Comparison of ENCODE assay signal across 21 cellular contexts in the genomic region with DNA sequence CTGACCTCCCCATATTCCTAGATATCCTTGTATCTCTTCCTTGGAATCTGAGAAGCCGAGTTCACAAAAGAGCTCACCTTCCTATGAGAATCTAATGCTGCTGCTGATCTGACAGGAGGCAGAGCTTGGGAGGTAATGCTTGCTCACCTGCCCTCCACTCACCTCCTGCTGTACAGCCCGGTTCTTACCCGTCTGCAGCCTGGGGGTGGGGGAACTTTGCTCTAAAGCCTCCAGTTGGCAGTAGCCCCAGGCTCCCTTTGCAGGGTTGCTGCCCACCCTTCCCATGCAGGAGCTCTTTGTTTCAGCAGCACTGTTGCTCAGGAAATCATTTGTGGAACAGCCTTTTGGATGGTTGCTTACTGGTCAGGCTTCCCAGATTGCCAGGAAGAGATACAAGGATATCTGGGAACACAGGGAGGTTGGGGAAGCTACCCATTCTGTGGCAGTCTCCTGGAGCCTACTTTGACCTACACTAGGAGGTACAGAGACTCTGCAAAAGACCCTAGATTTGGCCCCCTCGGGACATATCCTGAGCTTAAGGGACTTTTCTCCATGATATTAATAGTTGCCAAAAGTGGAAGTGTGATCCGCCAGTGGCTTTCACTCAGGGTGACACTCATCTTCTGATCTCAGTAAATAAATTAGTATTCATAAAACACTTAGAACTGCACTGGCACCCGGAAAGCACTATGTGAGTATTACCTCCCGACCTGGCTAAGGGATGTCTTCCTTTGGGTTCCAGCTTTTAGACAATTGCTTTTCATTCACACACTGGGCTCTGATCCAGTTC.
DNase-seq lines count a peak whose midpoint lies in the region; ATAC-seq and TF ChIP-seq lines count a peak whose summit lies in the region.
"Had no signal": no experiment of that assay in that cellular context is flagged by ENCODE, and none has a peak within 500 bp of the region (broad histone marks: within the 10 kb centered on the region; RNA-seq: fewer than 3 reads in every experiment).

No MANE protein-coding gene starts in this region.

- no peaks in the 10 kb centered on the region for H3K36me3 ChIP-seq in CD4-positive, alpha-beta memory T cell (ENCODE audit: insufficient read depth, low read length)
- H3K36me3 ChIP-seq: SJSA1 had no signal

- H3K4me1 Mint-ChIP-seq in WTC11: 0 out of 2 replicates have a peak, but pooled peaks cover 5% of the 10 kb centered on the region
- no peaks in the 10 kb centered on the region for H3K4me1 Mint-ChIP-seq in CD4-positive, alpha-beta memory T cell
- H3K4me1 Mint-ChIP-seq: activated naive CD8-positive, alpha-beta T cell treated with anti-CD3 and anti-CD28 coated beads, Interleukin-2, amount 10 ng/mL, durations not matched to agents 7 days and 5 days; naive thymus-derived CD8-positive, alpha-beta T cell had no signal

- in situ Hi-C loops in GM13976 (cut with MboI; ENCODE audit: low sequenced_read_pairs, unreplicated experiment): no loop called here

- intact Hi-C loops in CD4-positive, alpha-beta memory T cell (cut with micrococcal nuclease): no loop called here

- no peaks in the 10 kb centered on the region for H3K9me3 ChIP-seq in CD4-positive, alpha-beta memory T cell (ENCODE audit: control insufficient read depth in 1 of 2, low read length in 2 of 2)
- H3K9me3 ChIP-seq: body of pancreas, SJSA1 had no signal

- no peaks in the 10 kb centered on the region for H3K27me3 Mint-ChIP-seq in WTC11 (ENCODE audit: low read depth)
- H3K27me3 Mint-ChIP-seq in CD4-positive, alpha-beta memory T cell: no peaks in the 10 kb centered on the region

- H3K4me3 ChIP-seq in CD4-positive, alpha-beta memory T cell (ENCODE audit: low read length in 2 of 2): no peak overlapping the region
- H3K4me3 ChIP-seq: body of pancreas, hepatocyte, SJSA1, skin epidermis had no signal

- peak; percentile 69 for ATAC-seq in GM19438 (IDR thresholded peaks at IDR 0.05; ENCODE audit: low read depth, unreplicated experiment)
- ATAC-seq in HG02884 (IDR thresholded peaks at IDR 0.05; ENCODE audit: unreplicated experiment): peak; percentile 57
- ATAC-seq in WTC11: no peak; the same call in none of the 2 replicates
- ATAC-seq: body of pancreas; naive thymus-derived CD8-positive, alpha-beta T cell had no signal

- H3K9me3 Mint-ChIP-seq in WTC11: no peaks in the 10 kb centered on the region
- H3K9me3 Mint-ChIP-seq in CD4-positive, alpha-beta memory T cell: peaks cover 0 to 6% (median 0%) of the 10 kb centered on the region in 8 donors
- H3K9me3 Mint-ChIP-seq: activated naive CD8-positive, alpha-beta T cell treated with anti-CD3 and anti-CD28 coated beads, Interleukin-2, amount 10 ng/mL, durations not matched to agents 7 days and 5 days; T-helper 2 cell treated with Interferon-gamma antibody and Interleukin-4, amounts not matched to agents 5 μg/mL and 100 μg/mL, for 36 hours had no signal

- H3K4me1 ChIP-seq in CD4-positive, alpha-beta memory T cell (ENCODE audit: insufficient read depth, low read length): no peaks in the 10 kb centered on the region
- H3K4me1 ChIP-seq: body of pancreas, SJSA1 had no signal

- no peak overlapping the region for H3K27ac ChIP-seq in CD4-positive, alpha-beta memory T cell (ENCODE audit: low read depth, low read length)
- H3K27ac ChIP-seq: body of pancreas, hepatocyte, SJSA1, skin epidermis had no signal

- DNase-seq in GM13976 (ENCODE audit: low spot score) (peak; percentile 38), WTC11 (ENCODE audit: low spot score) (peak; percentile 24), nucleus accumbens (lab: John Stamatoyannopoulos, UW) (no peak), HPDE6-E6E7 (ENCODE audit: extremely low spot score) (no peak)
- no peak for DNase-seq in activated naive CD4-positive, alpha-beta T cell treated with anti-CD3 and anti-CD28 coated beads, Interleukin-2, amount 50 U/mL, for 16 hours
- DNase-seq in CD4-positive, alpha-beta memory T cell: no peak
- DNase-seq: activated naive CD8-positive, alpha-beta T cell treated with anti-CD3 and anti-CD28 coated beads, Interleukin-2, amount 10 ng/mL, durations not matched to agents 7 days and 5 days; body of pancreas; CD8-positive, alpha-beta memory T cell; KG1; naive thymus-derived CD8-positive, alpha-beta T cell; NCI-H2081; NCI-H748 treated with DMSO at 0.1 percent for 48 hours; posterior cingulate gyrus; stimulated activated CD4-positive, alpha-beta T cell treated with anti-CD3 and anti-CD28 coated beads, Interleukin-4, amount 100 ng/mL, for 1 hour had no signal

- no peak overlapping the region for H3K4me3 Mint-ChIP-seq in WTC11
- no peak overlapping the region for H3K4me3 Mint-ChIP-seq in CD4-positive, alpha-beta memory T cell
- H3K4me3 Mint-ChIP-seq: activated naive CD8-positive, alpha-beta T cell treated with anti-CD3 and anti-CD28 coated beads, Interleukin-2, amount 10 ng/mL, durations not matched to agents 7 days and 5 days; CD8-positive, alpha-beta memory T cell; naive thymus-derived CD8-positive, alpha-beta T cell; T-helper 2 cell treated with Interferon-gamma antibody and Interleukin-4, amounts not matched to agents 5 μg/mL and 100 μg/mL, for 36 hours had no signal

- H3K27me3 ChIP-seq in CD4-positive, alpha-beta memory T cell (ENCODE audit: insufficient read depth, low read length): no peaks in the 10 kb centered on the region
- H3K27me3 ChIP-seq: body of pancreas, hepatocyte, SJSA1 had no signal

- CTCF ChIA-PET in WTC11 (lab: Charles Lee): interaction anchor here (0.6 to 5.1 kb wide), 9 partner anchors 11 to 734 kb away, joined by 3 to 30 read pairs (median 3); no protein-coding TSS in a partner anchor
- CTCF ChIA-PET in CD4-positive, alpha-beta memory T cell (lab: Charles Lee; ENCODE audit: partially characterized antibody): no interaction called here

- TF ChIP-seq CTCF in GM13976 (IDR thresholded peaks at IDR 0.05; ENCODE audit: borderline replicate concordance, control extremely low read depth, extremely low read depth, insufficient read depth, missing control alignments): no peak
- no peak for TF ChIP-seq CTCF in WTC11 (IDR thresholded peaks at IDR 0.05)

- H3K36me3 Mint-ChIP-seq in WTC11: no peaks in the 10 kb centered on the region
- no peaks in the 10 kb centered on the region for H3K36me3 Mint-ChIP-seq in CD4-positive, alpha-beta memory T cell
- H3K36me3 Mint-ChIP-seq: activated naive CD8-positive, alpha-beta T cell treated with anti-CD3 and anti-CD28 coated beads, Interleukin-2, amount 10 ng/mL, durations not matched to agents 7 days and 5 days; naive thymus-derived CD8-positive, alpha-beta T cell had no signal

- POLR2A ChIA-PET in WTC11 (lab: Charles Lee): interaction anchor here (1.2 kb wide), 1 partner anchor 12 kb away, joined by 3 read pairs; no protein-coding TSS in a partner anchor
- POLR2A ChIA-PET in CD4-positive, alpha-beta memory T cell (lab: Charles Lee; ENCODE audit: partially characterized antibody): no interaction called here

- H3K27ac Mint-ChIP-seq in WTC11: no peak overlapping the region
- H3K27ac Mint-ChIP-seq in CD4-positive, alpha-beta memory T cell: peak overlapping the region in 1 of 7 donors; percentile 28
- H3K27ac Mint-ChIP-seq: activated naive CD8-positive, alpha-beta T cell treated with anti-CD3 and anti-CD28 coated beads, Interleukin-2, amount 10 ng/mL, durations not matched to agents 7 days and 5 days; CD8-positive, alpha-beta memory T cell; naive thymus-derived CD8-positive, alpha-beta T cell; T-helper 2 cell treated with Interferon-gamma antibody and Interleukin-4, amounts not matched to agents 5 μg/mL and 100 μg/mL, for 36 hours had no signal

TF ChIP-seq in WTC11, 78 proteins besides CTCF, POLR2A, EP300 and RAD21:
- no peak for TF ChIP-seq RORB (CRISPR knock-in tag; IDR thresholded peaks at IDR 0.05)
- TF ChIP-seq HMGA2 (CRISPR knock-in tag; IDR thresholded peaks at IDR 0.05): no peak

Comparison
In these comparisons a context has a peak if more than half of its experiments do, and no peak if none do; other contexts are left out.
1. DNase-seq: peak in GM13976 (single experiment) and WTC11 (single experiment); none in nucleus accumbens (0 of 56), HPDE6-E6E7 (single experiment), activated naive CD4-positive, alpha-beta T cell treated with anti-CD3 and anti-CD28 coated beads, Interleukin-2, amount 50 U/mL, for 16 hours (single experiment) and CD4-positive, alpha-beta memory T cell (0 of 5).